In the genomic region with DNA sequence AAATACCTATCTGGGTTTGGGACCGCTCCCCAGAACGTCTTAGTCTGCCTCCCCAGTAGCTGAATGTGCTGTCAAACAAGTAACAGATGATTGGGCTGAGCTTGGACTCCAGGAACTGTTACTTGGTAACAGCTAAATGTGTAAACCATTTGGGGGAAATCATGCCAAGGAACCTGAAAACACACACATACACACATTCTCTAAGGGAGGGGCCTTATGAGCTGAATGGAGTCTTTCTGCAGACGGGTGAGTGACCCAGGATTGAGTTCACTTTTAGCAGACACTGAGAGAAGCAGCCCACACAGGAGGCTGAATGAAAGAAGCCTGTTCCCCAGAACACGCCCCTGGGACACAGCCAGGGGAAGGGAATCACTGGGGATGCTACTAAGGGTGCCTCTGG, we compare ENCODE assay signal across 8 cellular contexts. TPM values are rescaled to one million over a fixed set of nuclear protein-coding genes. Genes with fewer than 3 reads are reported as not detected.
DNase-seq lines count a peak whose midpoint lies in the region; ATAC-seq and TF ChIP-seq lines count a peak whose summit lies in the region.

No MANE protein-coding gene starts in this region.

- no peak for DNase-seq in activated T-cell treated with anti-CD3 and anti-CD28 coated beads, Interleukin-2, amount 50 U/mL, for 72 hours
- no peak for DNase-seq in activated T-cell treated with anti-CD3 and anti-CD28 coated beads, Interleukin-2, amount 50 U/mL, for 1 hour
- DNase-seq in activated CD4-positive, alpha-beta memory T cell treated with anti-CD3 and anti-CD28 coated beads, Interleukin-2, amount 10 ng/mL, durations not matched to agents 7 days and 5 days, result no peak
- DNase-seq in hepatocyte (ENCODE audit: low spot score) (peak; percentile 39), KBM-7 (no peak), DMS153 (lab: John Stamatoyannopoulos, UW) (no peak)
- DNase-seq in stimulated activated effector memory CD8-positive, alpha-beta T cell treated with anti-CD3 and anti-CD28 coated beads, Interleukin-12 subunit alpha, Interleukin-12 subunit beta, amount 100 ng/mL, for 72 hours (ENCODE audit: low spot score in 2 of 2), result no peak

- 35% methylated on average over 4 of the region's 4 CpGs for WGBS in hepatocyte (ENCODE audit: low lambda C conversion rate, missing lambda C conversion rate)

- peak overlapping the region; percentile 95 to 97 for H3K4me3 Mint-ChIP-seq in activated T-cell treated with anti-CD3 and anti-CD28 coated beads, Interleukin-2, amount 50 U/mL, for 72 hours
- peak overlapping the region; percentile 96 for H3K4me3 Mint-ChIP-seq in activated CD4-positive, alpha-beta memory T cell treated with anti-CD3 and anti-CD28 coated beads, Interleukin-2, amount 10 ng/mL, durations not matched to agents 7 days and 5 days
- peak overlapping the region; percentile 91 for H3K4me3 Mint-ChIP-seq in stimulated activated effector memory CD8-positive, alpha-beta T cell treated with anti-CD3 and anti-CD28 coated beads, Interleukin-12 subunit alpha, Interleukin-12 subunit beta, amount 100 ng/mL, for 72 hours

- H3K27me3 Mint-ChIP-seq in activated T-cell treated with anti-CD3 and anti-CD28 coated beads, Interleukin-2, amount 50 U/mL, for 72 hours (ENCODE audit: low read depth), result no peaks in the 10 kb centered on the region
- no peaks in the 10 kb centered on the region for H3K27me3 Mint-ChIP-seq in activated CD4-positive, alpha-beta memory T cell treated with anti-CD3 and anti-CD28 coated beads, Interleukin-2, amount 10 ng/mL, durations not matched to agents 7 days and 5 days

- in situ Hi-C loops in KBM-7 (cut with MboI; ENCODE audit: low pct_unique_long_range_greater_than_20kb, low sequenced_read_pairs), result no loop called here

- H3K9me2 ChIP-seq in hepatocyte (replicated peaks; ENCODE audit: insufficient read depth), result no peaks in the 10 kb centered on the region

- no peaks in the 10 kb centered on the region for H3K36me3 ChIP-seq in hepatocyte (replicated peaks; ENCODE audit: insufficient read depth, low read depth)

- TF ChIP-seq CTCF in hepatocyte (IDR thresholded peaks at IDR 0.05; ENCODE audit: poor library complexity), result no peak

- peak overlapping the region; percentile 90 for H3K4me2 ChIP-seq in hepatocyte

- H3K4me1 Mint-ChIP-seq in activated T-cell treated with anti-CD3 and anti-CD28 coated beads, Interleukin-2, amount 50 U/mL, for 72 hours (ENCODE audit: low read depth), result peaks cover 26% of the 10 kb centered on the region
- H3K4me1 Mint-ChIP-seq in activated CD4-positive, alpha-beta memory T cell treated with anti-CD3 and anti-CD28 coated beads, Interleukin-2, amount 10 ng/mL, durations not matched to agents 7 days and 5 days, result peaks cover 41% of the 10 kb centered on the region
- peaks cover 49% of the 10 kb centered on the region for H3K4me1 Mint-ChIP-seq in stimulated activated effector memory CD8-positive, alpha-beta T cell treated with anti-CD3 and anti-CD28 coated beads, Interleukin-12 subunit alpha, Interleukin-12 subunit beta, amount 100 ng/mL, for 72 hours

- H3K27me3 ChIP-seq in hepatocyte, result no peaks in the 10 kb centered on the region

- H3K27ac ChIP-seq in hepatocyte, result peak overlapping the region; percentile 80

- H2AFZ ChIP-seq in hepatocyte, result no peak overlapping the region

- H3K36me3 Mint-ChIP-seq in activated T-cell treated with anti-CD3 and anti-CD28 coated beads, Interleukin-2, amount 50 U/mL, for 72 hours (ENCODE audit: insufficient read depth in 2 of 2), result peaks cover 2 to 4% of the 10 kb centered on the region in 2 donors
- H3K36me3 Mint-ChIP-seq in activated CD4-positive, alpha-beta memory T cell treated with anti-CD3 and anti-CD28 coated beads, Interleukin-2, amount 10 ng/mL, durations not matched to agents 7 days and 5 days (ENCODE audit: low read depth), result peaks cover 41% of the 10 kb centered on the region
- peaks cover 30% of the 10 kb centered on the region for H3K36me3 Mint-ChIP-seq in stimulated activated effector memory CD8-positive, alpha-beta T cell treated with anti-CD3 and anti-CD28 coated beads, Interleukin-12 subunit alpha, Interleukin-12 subunit beta, amount 100 ng/mL, for 72 hours

- peaks cover 52% of the 10 kb centered on the region for H3K4me1 ChIP-seq in hepatocyte (ENCODE audit: insufficient read depth)

- no peaks in the 10 kb centered on the region for H3K9me3 Mint-ChIP-seq in activated T-cell treated with anti-CD3 and anti-CD28 coated beads, Interleukin-2, amount 50 U/mL, for 72 hours
- no peaks in the 10 kb centered on the region for H3K9me3 Mint-ChIP-seq in activated CD4-positive, alpha-beta memory T cell treated with anti-CD3 and anti-CD28 coated beads, Interleukin-2, amount 10 ng/mL, durations not matched to agents 7 days and 5 days
- no peaks in the 10 kb centered on the region for H3K9me3 Mint-ChIP-seq in stimulated activated effector memory CD8-positive, alpha-beta T cell treated with anti-CD3 and anti-CD28 coated beads, Interleukin-12 subunit alpha, Interleukin-12 subunit beta, amount 100 ng/mL, for 72 hours

- POLR2A ChIA-PET in activated CD4-positive, alpha-beta memory T cell treated with anti-CD3 and anti-CD28 coated beads, Interleukin-2, amount 10 ng/mL, durations not matched to agents 7 days and 5 days (lab: Charles Lee), result interaction anchor here (1.0 to 4.0 kb wide), 13 partner anchors 8 to 228 kb away, joined by 3 to 108 read pairs (median 9); partner anchors contain the start of genes CNP, DHX58, DNAJC7 and EIF1

- no peaks in the 10 kb centered on the region for H3K9me3 ChIP-seq in hepatocyte (ENCODE audit: low read depth)

- peaks cover 64% of the 10 kb centered on the region for H3K79me2 ChIP-seq in hepatocyte

- peak overlapping the region; percentile 76 for H3K4me3 ChIP-seq in hepatocyte

- ATAC-seq in activated T-cell treated with anti-CD3 and anti-CD28 coated beads, Interleukin-2, amount 50 U/mL, for 72 hours (replicated peaks in 1 of 2), result no peak
- no peak for ATAC-seq in stimulated activated effector memory CD8-positive, alpha-beta T cell treated with anti-CD3 and anti-CD28 coated beads, Interleukin-12 subunit alpha, Interleukin-12 subunit beta, amount 100 ng/mL, for 72 hours
- ATAC-seq in GM21576 (IDR thresholded peaks at IDR 0.05; ENCODE audit: unreplicated experiment), result no peak

- peaks cover 53% of the 10 kb centered on the region for H4K20me1 ChIP-seq in hepatocyte (ENCODE audit: insufficient read depth, poor library complexity, severe bottlenecking)

- H3K27ac Mint-ChIP-seq in activated T-cell treated with anti-CD3 and anti-CD28 coated beads, Interleukin-2, amount 50 U/mL, for 72 hours, result peak overlapping the region; percentile 89
- peak overlapping the region; percentile 90 for H3K27ac Mint-ChIP-seq in activated CD4-positive, alpha-beta memory T cell treated with anti-CD3 and anti-CD28 coated beads, Interleukin-2, amount 10 ng/mL, durations not matched to agents 7 days and 5 days
- peak overlapping the region; percentile 92 for H3K27ac Mint-ChIP-seq in stimulated activated effector memory CD8-positive, alpha-beta T cell treated with anti-CD3 and anti-CD28 coated beads, Interleukin-12 subunit alpha, Interleukin-12 subunit beta, amount 100 ng/mL, for 72 hours

- CTCF ChIA-PET in activated CD4-positive, alpha-beta memory T cell treated with anti-CD3 and anti-CD28 coated beads, Interleukin-2, amount 10 ng/mL, durations not matched to agents 7 days and 5 days (lab: Charles Lee), result interaction anchor here (1.2 to 2.5 kb wide), 4 partner anchors 13 to 131 kb away, joined by 3 to 21 read pairs (median 8); partner anchors contain the start of genes DNAJC7, JUP and ODAD4

RNA-seq across cellular contexts. Expression of gene ACLY, which starts 1.6 kb away (rescaled TPM):
- 100 to 1,000 TPM; 124 to 129 TPM for total RNA-seq in activated T-cell treated with anti-CD3 and anti-CD28 coated beads, Interleukin-2, amount 50 U/mL, for 72 hours
- total RNA-seq in activated CD4-positive, alpha-beta memory T cell treated with anti-CD3 and anti-CD28 coated beads, Interleukin-2, amount 10 ng/mL, durations not matched to agents 7 days and 5 days, result 100 to 1,000 TPM; 177 to 183 TPM
- 157 and 167 TPM in 2 replicates for total RNA-seq in hepatocyte
- polyA plus RNA-seq in hepatocyte, result 82.1 and 101 TPM in 2 replicates

RNA-seq across cellular contexts. Expression of gene ODAD4, which starts 13.2 kb away (rescaled TPM):
- total RNA-seq in activated T-cell treated with anti-CD3 and anti-CD28 coated beads, Interleukin-2, amount 50 U/mL, for 72 hours, result 1 to 10 TPM in 1 of 2 donors, under 1 TPM in 1; 0.72 to 1.6 TPM
- total RNA-seq in activated CD4-positive, alpha-beta memory T cell treated with anti-CD3 and anti-CD28 coated beads, Interleukin-2, amount 10 ng/mL, durations not matched to agents 7 days and 5 days, result 1 to 10 TPM; 1.7 to 2.0 TPM
- 0.52 and 0.53 TPM in 2 replicates for total RNA-seq in hepatocyte
- polyA plus RNA-seq in hepatocyte, result 0.75 and 0.76 TPM in 2 replicates

RNA-seq across cellular contexts. Expression of gene CNP, which starts 49.4 kb away (rescaled TPM):
- 10 to 100 TPM; 51.4 to 53.8 TPM for total RNA-seq in activated T-cell treated with anti-CD3 and anti-CD28 coated beads, Interleukin-2, amount 50 U/mL, for 72 hours
- 10 to 100 TPM; 89.8 to 91.0 TPM for total RNA-seq in activated CD4-positive, alpha-beta memory T cell treated with anti-CD3 and anti-CD28 coated beads, Interleukin-2, amount 10 ng/mL, durations not matched to agents 7 days and 5 days
- 59.8 and 61.4 TPM in 2 replicates for total RNA-seq in hepatocyte
- polyA plus RNA-seq in hepatocyte, result 77.7 and 97.0 TPM in 2 replicates

RNA-seq across cellular contexts. Expression of gene KLHL11, which starts 52.0 kb away (rescaled TPM):
- total RNA-seq in activated T-cell treated with anti-CD3 and anti-CD28 coated beads, Interleukin-2, amount 50 U/mL, for 72 hours, result 10 to 100 TPM; 17.6 to 24.4 TPM
- 10 to 100 TPM; 13.9 to 14.4 TPM for total RNA-seq in activated CD4-positive, alpha-beta memory T cell treated with anti-CD3 and anti-CD28 coated beads, Interleukin-2, amount 10 ng/mL, durations not matched to agents 7 days and 5 days
- total RNA-seq in hepatocyte, result 21.5 and 25.2 TPM in 2 replicates
- polyA plus RNA-seq in hepatocyte, result 9.0 and 10.0 TPM in 2 replicates
